Comparison of ENCODE assay signal across 8 cellular contexts in the genomic region with DNA sequence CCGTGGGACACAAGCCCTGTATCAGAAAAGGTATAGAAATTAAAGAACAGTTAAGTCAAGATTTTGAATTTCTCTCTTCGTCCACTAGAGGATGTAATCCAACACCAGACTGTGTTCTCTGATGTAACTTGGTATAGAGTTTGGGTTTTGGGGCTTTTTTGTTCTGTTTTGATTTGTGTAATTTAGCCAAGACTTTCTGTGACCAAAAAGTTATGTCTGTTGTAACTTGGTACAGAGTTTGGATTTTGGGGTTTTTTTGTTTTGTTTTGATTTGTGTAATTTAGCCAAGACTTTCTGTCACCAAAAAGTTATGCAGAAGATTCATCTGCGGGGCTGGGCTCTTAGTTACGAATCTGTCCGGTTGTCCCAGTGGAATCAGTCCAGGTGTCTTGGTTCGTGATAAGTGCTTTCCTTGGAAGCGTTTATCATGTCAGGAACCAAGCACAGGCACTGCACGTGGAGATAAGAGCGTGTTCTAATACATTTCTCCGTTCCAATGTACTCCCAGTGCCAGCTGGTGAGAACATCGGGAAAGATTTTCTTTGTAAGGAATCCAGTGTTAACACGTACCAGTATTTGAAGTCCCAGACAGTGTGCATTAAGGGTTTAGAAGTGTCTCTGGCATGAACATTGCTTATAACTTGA. TPM values are rescaled to one million over a fixed set of nuclear protein-coding genes. Genes with fewer than 3 reads are reported as not detected.
A peak's percentile ranks its signal among the peaks of the same experiment; 100 is the strongest.
DNase-seq lines count a peak whose midpoint lies in the region; ATAC-seq and TF ChIP-seq lines count a peak whose summit lies in the region.

No MANE protein-coding gene starts in this region.

- H3K27ac ChIP-seq in right lobe of liver (peak overlapping the region in 2 of 3 donors; percentile 51 to 61), tibial artery (peak overlapping the region; percentile 61 to 69)

- no peak overlapping the region for H3K27ac Mint-ChIP-seq in central memory CD8-positive, alpha-beta T cell (ENCODE audit: low read depth)

- intact Hi-C loops in right lobe of liver (cut with DNase I) (loop anchor here in 1 of 2 donors (10.0 kb wide), 1 partner anchor 118 kb away; no protein-coding TSS in a partner anchor), tibial artery (cut with DNase I; ENCODE audit: low total_unique reads) (loop anchor here (5.0 to 10.0 kb wide), 2 partner anchors 46 to 398 kb away; partner anchors contain the start of gene SEC14L1)

- TF ChIP-seq CTCF in right lobe of liver (IDR thresholded peaks at IDR 0.05): peak; percentile 49 to 71 (median 60)
- peak; percentile 72 to 84 for TF ChIP-seq CTCF in tibial artery (IDR thresholded peaks at IDR 0.05)

- peak; percentile 42 for DNase-seq in NCI-H1436 (lab: John Stamatoyannopoulos, UW)
- no peak for DNase-seq in NCI-H1436 treated with DMSO at 0.1 percent for 48 hours (lab: John Stamatoyannopoulos, UW)
- DNase-seq in NCI-H2196 treated with DMSO at 0.1 percent for 48 hours (lab: John Stamatoyannopoulos, UW; ENCODE audit: unreplicated experiment): peak; percentile 25
- DNase-seq in central memory CD8-positive, alpha-beta T cell (ENCODE audit: low spot score in 2 of 2): no peak
- DNase-seq in right lobe of liver: no peak
- DNase-seq in tibial artery: peak in 1 of 2 donors; percentile 55
- no peak for DNase-seq in NCI-H2081 treated with DMSO at 0.1 percent for 48 hours (lab: John Stamatoyannopoulos, UW)

- H3K4me1 ChIP-seq in right lobe of liver: peaks cover 0 to 23% (median 8%) of the 10 kb centered on the region in 4 donors
- H3K4me1 ChIP-seq in tibial artery: peaks cover 0 to 41% (median 31%) of the 10 kb centered on the region in 4 donors

- no peak overlapping the region for H3K4me3 Mint-ChIP-seq in central memory CD8-positive, alpha-beta T cell

- TF ChIP-seq POLR2A in right lobe of liver (IDR thresholded peaks at IDR 0.05): no peak

- H3K4me1 Mint-ChIP-seq in central memory CD8-positive, alpha-beta T cell: peaks cover 16% of the 10 kb centered on the region

- H3K4me3 ChIP-seq in right lobe of liver (no peak overlapping the region), tibial artery (no peak overlapping the region)

- no peaks in the 10 kb centered on the region for H3K27me3 Mint-ChIP-seq in central memory CD8-positive, alpha-beta T cell

- peak; percentile 43 for ATAC-seq in central memory CD8-positive, alpha-beta T cell (replicated peaks; ENCODE audit: extremely low read depth, poor library complexity, severe bottlenecking)
- ATAC-seq in right lobe of liver (peak in 3 of 4 donors; percentile 20 to 44 (median 26)), GM21390 (IDR thresholded peaks at IDR 0.05; ENCODE audit: unreplicated experiment) (no peak)

- no peaks in the 10 kb centered on the region for H3K9me3 ChIP-seq in right lobe of liver
- H3K9me3 ChIP-seq in tibial artery: no peaks in the 10 kb centered on the region

- WGBS in right lobe of liver (ENCODE audit: insufficient coverage, low coverage, low lambda C conversion rate, missing lambda C conversion rate): 34% methylated on average over 12 of the region's 12 CpGs

- peaks cover 40% of the 10 kb centered on the region for H3K36me3 Mint-ChIP-seq in central memory CD8-positive, alpha-beta T cell (ENCODE audit: insufficient read depth)

- H3K27me3 ChIP-seq in right lobe of liver (no peaks in the 10 kb centered on the region), tibial artery (no peaks in the 10 kb centered on the region)

- H3K9me3 Mint-ChIP-seq in central memory CD8-positive, alpha-beta T cell: no peaks in the 10 kb centered on the region

- peaks cover 0 to 33% (median 21%) of the 10 kb centered on the region in 4 donors for H3K36me3 ChIP-seq in right lobe of liver
- H3K36me3 ChIP-seq in tibial artery: peaks cover 22 to 41% (median 32%) of the 10 kb centered on the region in 3 donors

RNA-seq across cellular contexts. Expression of gene SEC14L1, which starts 44.1 kb away (rescaled TPM):
- total RNA-seq in right lobe of liver: 10 to 100 TPM; 21.5 to 44.4 (median 24.9) TPM

Comparison
In these comparisons a context has a peak if more than half of its experiments do, and no peak if none do; other contexts are left out.
1. DNase-seq: peak in NCI-H1436 (single experiment) and NCI-H2196 treated with DMSO at 0.1 percent for 48 hours (single experiment); none in NCI-H1436 treated with DMSO at 0.1 percent for 48 hours (single experiment), central memory CD8-positive, alpha-beta T cell (0 of 2), right lobe of liver (0 of 3) and NCI-H2081 treated with DMSO at 0.1 percent for 48 hours (single experiment).